In genomic region chr22:46187862-46188261, GRCh38 we compare ENCODE assay signal across 16 cellular contexts. TPM values are rescaled to one million over a fixed set of nuclear protein-coding genes. Genes with fewer than 3 reads are reported as not detected.
DNase-seq lines count a peak whose midpoint lies in the region; ATAC-seq and FAIRE-seq lines count a peak whose summit lies in the region.
"Had no signal": no experiment of that assay in that cellular context is flagged by ENCODE, and none has a peak within 500 bp of the region (broad histone marks: within the 10 kb centered on the region; RNA-seq: fewer than 3 reads in every experiment).

No MANE protein-coding gene starts in this region.

- H3K4me1 Mint-ChIP-seq in stimulated activated effector memory CD8-positive, alpha-beta T cell treated with anti-CD3 and anti-CD28 coated beads, Interleukin-12 subunit alpha, Interleukin-12 subunit beta, amount 100 ng/mL, for 72 hours: no peaks in the 10 kb centered on the region

- DNase-seq in HT1080 (ENCODE audit: low read depth) (peak; percentile 40), RCC 7860 (ENCODE audit: low spot score) (peak; percentile 73), glomerular visceral epithelial cell (ENCODE audit: extremely low spot score) (peak; percentile 88)
- DNase-seq in stimulated activated effector memory CD8-positive, alpha-beta T cell treated with anti-CD3 and anti-CD28 coated beads, Interleukin-12 subunit alpha, Interleukin-12 subunit beta, amount 100 ng/mL, for 72 hours (ENCODE audit: low spot score in 2 of 2): no peak
- no peak for DNase-seq in stimulated activated naive CD8-positive, alpha-beta T cell treated with anti-CD3 and anti-CD28 coated beads, Interleukin-15, Interleukin-2, amounts not matched to agents 100 U/mL and 50 U/mL, for 24 hours
- no peak for DNase-seq in activated CD4-positive, alpha-beta T cell treated with anti-CD3 and anti-CD28 coated beads for 1 hour
- DNase-seq: BE2C; CD4-positive, alpha-beta T cell; H9; Karpas-422; NCI-H1105 treated with DMSO at 0.1 percent for 48 hours; NCI-H1694 treated with DMSO at 0.1 percent for 48 hours; NCI-H526 treated with DMSO at 0.1 percent for 48 hours; OCI-M1; SJCRH30 had no signal

- no peak for ATAC-seq in stimulated activated effector memory CD8-positive, alpha-beta T cell treated with anti-CD3 and anti-CD28 coated beads, Interleukin-12 subunit alpha, Interleukin-12 subunit beta, amount 100 ng/mL, for 72 hours
- no peak for ATAC-seq in stimulated activated naive CD8-positive, alpha-beta T cell treated with anti-CD3 and anti-CD28 coated beads, Interleukin-15, Interleukin-2, amounts not matched to agents 100 U/mL and 50 U/mL, for 24 hours
- no peak for ATAC-seq in HG03565 (IDR thresholded peaks at IDR 0.05; ENCODE audit: unreplicated experiment)

- no peaks in the 10 kb centered on the region for H3K9me3 Mint-ChIP-seq in stimulated activated effector memory CD8-positive, alpha-beta T cell treated with anti-CD3 and anti-CD28 coated beads, Interleukin-12 subunit alpha, Interleukin-12 subunit beta, amount 100 ng/mL, for 72 hours
- H3K9me3 Mint-ChIP-seq: CD4-positive, alpha-beta T cell had no signal

- H3K4me3 Mint-ChIP-seq in stimulated activated effector memory CD8-positive, alpha-beta T cell treated with anti-CD3 and anti-CD28 coated beads, Interleukin-12 subunit alpha, Interleukin-12 subunit beta, amount 100 ng/mL, for 72 hours: no peak overlapping the region
- H3K4me3 Mint-ChIP-seq: CD4-positive, alpha-beta T cell; H9 had no signal

- H3K36me3 Mint-ChIP-seq in stimulated activated effector memory CD8-positive, alpha-beta T cell treated with anti-CD3 and anti-CD28 coated beads, Interleukin-12 subunit alpha, Interleukin-12 subunit beta, amount 100 ng/mL, for 72 hours: peaks cover 29% of the 10 kb centered on the region

- H3K27ac Mint-ChIP-seq in stimulated activated effector memory CD8-positive, alpha-beta T cell treated with anti-CD3 and anti-CD28 coated beads, Interleukin-12 subunit alpha, Interleukin-12 subunit beta, amount 100 ng/mL, for 72 hours: peak overlapping the region; percentile 16
- H3K27ac Mint-ChIP-seq: CD4-positive, alpha-beta T cell had no signal

- FAIRE-seq in RCC 7860 (lab: Jason Lieb, UNC): peak; percentile 90

RNA-seq across cellular contexts. Expression of gene PPARA, which starts 37.5 kb away (rescaled TPM):
- total RNA-seq in HT1080 (2014; rRNA removed; shearing (Covaris generic)): 4.3 and 4.7 TPM in 2 replicates
- 4.1 and 4.9 TPM in 2 replicates for polyA plus RNA-seq in HT1080 (2015; cell fraction: cytosol; rRNA removed)
- 3.8 and 6.5 TPM in 2 replicates for polyA plus RNA-seq in HT1080 (2015; cell fraction: nucleus; rRNA removed)

Comparison
In these comparisons a context has a peak if more than half of its experiments do, and no peak if none do; other contexts are left out.
1. DNase-seq: peak in HT1080 (single experiment), RCC 7860 (single experiment) and glomerular visceral epithelial cell (single experiment); none in stimulated activated effector memory CD8-positive, alpha-beta T cell treated with anti-CD3 and anti-CD28 coated beads, Interleukin-12 subunit alpha, Interleukin-12 subunit beta, amount 100 ng/mL, for 72 hours (0 of 2), stimulated activated naive CD8-positive, alpha-beta T cell treated with anti-CD3 and anti-CD28 coated beads, Interleukin-15, Interleukin-2, amounts not matched to agents 100 U/mL and 50 U/mL, for 24 hours (single experiment) and activated CD4-positive, alpha-beta T cell treated with anti-CD3 and anti-CD28 coated beads for 1 hour (single experiment).